8 cellular contexts compared by ENCODE assay signal in genomic region chr1:77218477-77219165, GRCh38. TPM values are rescaled to one million over a fixed set of nuclear protein-coding genes. Genes with fewer than 3 reads are reported as not detected.
A peak's percentile ranks its signal among the peaks of the same experiment; 100 is the strongest.
DNase-seq lines count a peak whose midpoint lies in the region; ATAC-seq, FAIRE-seq and TF ChIP-seq lines count a peak whose summit lies in the region.

No MANE protein-coding gene starts in this region.

- H4K20me1 ChIP-seq in H9 (ENCODE audit: control insufficient read depth, insufficient read depth, insufficient read length) (no peaks in the 10 kb centered on the region), astrocyte (ENCODE audit: insufficient read depth, low read length) (no peaks in the 10 kb centered on the region), keratinocyte (ENCODE audit: control insufficient read depth, extremely low read depth, insufficient read depth, low read length) (no peaks in the 10 kb centered on the region)

- H4K8ac ChIP-seq in H9 (replicated peaks; ENCODE audit: insufficient read length, low read depth, low read length) = no peak overlapping the region

- H3K9me1 ChIP-seq in keratinocyte (ENCODE audit: control insufficient read depth, extremely low read depth, insufficient read depth, low read length) = no peaks in the 10 kb centered on the region

- H3K23me2 ChIP-seq in H9 (ENCODE audit: insufficient read length, low read depth, low read length, poor library complexity, severe bottlenecking) = peaks cover 3% of the 10 kb centered on the region

- ATAC-seq in GM18505 (IDR thresholded peaks at IDR 0.05; ENCODE audit: unreplicated experiment) = peak; percentile 38
- ATAC-seq in stimulated activated naive CD8-positive, alpha-beta T cell treated with anti-CD3 and anti-CD28 coated beads, Interleukin-15, Interleukin-2, amounts not matched to agents 100 U/mL and 50 U/mL, for 24 hours = peak; percentile 32

- no peak for TF ChIP-seq CTCF in H9 (conservative IDR thresholded peaks at IDR 0.05)
- TF ChIP-seq CTCF in astrocyte (IDR thresholded peaks at IDR 0.05; ENCODE audit: insufficient read depth, low read depth, low read length) = no peak
- TF ChIP-seq CTCF in keratinocyte (optimal IDR thresholded peaks at IDR 0.05 in 1 of 3, IDR thresholded peaks at IDR 0.05 in 1 of 3, conservative IDR thresholded peaks at IDR 0.05 in 1 of 3; ENCODE audit: extremely low read depth in 1 of 3, insufficient read depth in 2 of 3, low read length in 3 of 3) = no peak

- H3K79me2 ChIP-seq in H9 (ENCODE audit: insufficient read depth, low read length) = no peaks in the 10 kb centered on the region; the same call in 1 of the 2 replicates
- H3K79me2 ChIP-seq in astrocyte (ENCODE audit: insufficient read depth, low read length) = peaks cover 4% of the 10 kb centered on the region
- H3K79me2 ChIP-seq in keratinocyte (ENCODE audit: control insufficient read depth, insufficient read depth, low read length) = peaks cover 11% of the 10 kb centered on the region

- H2BK120ac ChIP-seq in H9 (ENCODE audit: low read depth, low read length, poor library complexity, severe bottlenecking) = no peak overlapping the region

- H3K9me3 ChIP-seq in H9 (ENCODE audit: control insufficient read depth, low read depth, low read length) (no peaks in the 10 kb centered on the region), astrocyte (ENCODE audit: insufficient read depth, low read depth, low read length) (no peaks in the 10 kb centered on the region), keratinocyte (ENCODE audit: control insufficient read depth, low read depth, low read length) (no peaks in the 10 kb centered on the region)

- no peak overlapping the region for H2AK5ac ChIP-seq in H9 (ENCODE audit: insufficient read length, low read length)

- H3K9ac ChIP-seq in H9 (ENCODE audit: extremely low read depth, insufficient read length, low read length) = peak overlapping the region; percentile 89
- peak overlapping the region; percentile 85 for H3K9ac ChIP-seq in astrocyte (ENCODE audit: low read length)
- peak overlapping the region; percentile 95 for H3K9ac ChIP-seq in keratinocyte (ENCODE audit: control insufficient read depth, extremely low read depth, insufficient read depth, low read length)

- no peak for FAIRE-seq in astrocyte (lab: Jason Lieb, UNC)
- FAIRE-seq in keratinocyte (lab: Jason Lieb, UNC) = no peak

- H3K27me3 Mint-ChIP-seq in H9 (ENCODE audit: low read depth) (no peaks in the 10 kb centered on the region), astrocyte (ENCODE audit: low read depth, unreplicated experiment) (no peaks in the 10 kb centered on the region)

- no CpG with 5 or more reads among the region's 12 CpGs for WGBS in H9 (ENCODE audit: extremely low coverage, insufficient read length, low lambda C conversion rate)

- dilution Hi-C loops in keratinocyte (cut with MboI; ENCODE audit: extremely low pct_ligation_motif_present, low sequenced_read_pairs) = no loop called here

- no peak overlapping the region for H3K14ac ChIP-seq in H9 (ENCODE audit: insufficient read depth, low read length)

- H3K4me3 ChIP-seq in astrocyte (ENCODE audit: insufficient read depth, low read depth, low read length) = peak overlapping the region; percentile 84
- peak overlapping the region; percentile 85 to 100 (median 99) for H3K4me3 ChIP-seq in keratinocyte (ENCODE audit: control insufficient read depth in 2 of 3, extremely low read depth in 1 of 3, insufficient read depth in 2 of 3, low read depth in 1 of 3, low read length in 3 of 3)

- no peak overlapping the region for H2BK12ac ChIP-seq in H9 (ENCODE audit: insufficient read length, low read depth, low read length)

- peak overlapping the region; percentile 82 for H3K4me2 ChIP-seq in H9 (ENCODE audit: insufficient read depth, insufficient read length, low read length)
- peak overlapping the region; percentile 86 for H3K4me2 ChIP-seq in astrocyte (ENCODE audit: low read length)
- peak overlapping the region; percentile 92 for H3K4me2 ChIP-seq in keratinocyte (ENCODE audit: control insufficient read depth, extremely low read depth, insufficient read depth, low read depth, low read length)

- no peak overlapping the region for H3K56ac ChIP-seq in H9 (ENCODE audit: insufficient read length, low read depth, low read length)

- no peak overlapping the region for H3K23ac ChIP-seq in H9 (ENCODE audit: insufficient read length, low read depth, low read length)

- DNase-seq in H9 (no peak), M059J (ENCODE audit: low read depth) (peak; percentile 44), astrocyte (ENCODE audit: low read depth) (peak; percentile 19), keratinocyte (ENCODE audit: low read depth, low spot score) (no peak), CD1c-positive myeloid dendritic cell (ENCODE audit: extremely low spot score) (no peak), T1000 (lab: John Stamatoyannopoulos, UW) (no peak)
- DNase-seq in stimulated activated naive CD8-positive, alpha-beta T cell treated with anti-CD3 and anti-CD28 coated beads, Interleukin-15, Interleukin-2, amounts not matched to agents 100 U/mL and 50 U/mL, for 24 hours = no peak

- H3K27me3 ChIP-seq in H9 (ENCODE audit: insufficient read depth, low read length) (no peaks in the 10 kb centered on the region), astrocyte (ENCODE audit: insufficient read depth, low read length) (no peaks in the 10 kb centered on the region), keratinocyte (ENCODE audit: control insufficient read depth, extremely low read depth, insufficient read depth, low read length) (no peaks in the 10 kb centered on the region)

- H4K91ac ChIP-seq in H9 (ENCODE audit: insufficient read length, low read depth, low read length) = no peak overlapping the region

- H3K18ac ChIP-seq in H9 (ENCODE audit: insufficient read length, low read depth, low read length) = no peak overlapping the region

- H3K9me3 Mint-ChIP-seq in H9 (peaks cover 7 to 8% of the 10 kb centered on the region in 2 experiments; a peak in 2 of 5 replicates), astrocyte (ENCODE audit: unreplicated experiment) (peaks cover 2% of the 10 kb centered on the region)

- no peak overlapping the region for H3T11ph ChIP-seq in H9 (ENCODE audit: low read length)

- H2AFZ ChIP-seq in H9 (ENCODE audit: low read length) (no peak overlapping the region), astrocyte (ENCODE audit: low read depth, low read length) (peak overlapping the region; percentile 95), keratinocyte (ENCODE audit: control insufficient read depth, low read length) (peak overlapping the region; percentile 100)

- no peak overlapping the region for H3K4ac ChIP-seq in H9 (ENCODE audit: low read depth, low read length)

- H3K4me1 Mint-ChIP-seq in H9 (peaks cover 26 to 28% of the 10 kb centered on the region in 2 experiments), astrocyte (ENCODE audit: low read depth, unreplicated experiment) (peaks cover 6% of the 10 kb centered on the region)

- no peak overlapping the region for H2BK15ac ChIP-seq in H9 (ENCODE audit: low read depth, low read length)

- peak overlapping the region; percentile 87 to 98 (median 95) for H3K27ac Mint-ChIP-seq in H9
- peak overlapping the region; percentile 83 for H3K27ac Mint-ChIP-seq in astrocyte (ENCODE audit: unreplicated experiment)

- H3K36me3 Mint-ChIP-seq in H9 (ENCODE audit: insufficient read depth in 1 of 3, low read depth in 3 of 3) (peaks cover 20 to 30% (median 27%) of the 10 kb centered on the region in 3 experiments), astrocyte (ENCODE audit: low read depth, unreplicated experiment) (peaks cover 6% of the 10 kb centered on the region)

- no peaks in the 10 kb centered on the region for H3K79me1 ChIP-seq in H9 (ENCODE audit: insufficient read depth, low read depth, low read length, poor library complexity, severe bottlenecking)

- H3K4me3 Mint-ChIP-seq in H9 = peak overlapping the region; percentile 95
- peak overlapping the region; percentile 97 for H3K4me3 Mint-ChIP-seq in astrocyte (ENCODE audit: unreplicated experiment)

- H4K5ac ChIP-seq in H9 (ENCODE audit: insufficient read length, low read depth, low read length) = no peak overlapping the region

- no peak for TF ChIP-seq POLR2A in GM18505 (IDR thresholded peaks at IDR 0.05; ENCODE audit: borderline replicate concordance, extremely low read depth, insufficient read depth, insufficient read length)

- no peak overlapping the region for H2BK20ac ChIP-seq in H9 (ENCODE audit: low read depth, low read length, poor library complexity, severe bottlenecking)

- no peak overlapping the region for H2BK5ac ChIP-seq in H9 (ENCODE audit: insufficient read length, low read length)

- H3K27ac ChIP-seq in H9 (ENCODE audit: insufficient read length, low read depth, low read length) = no peak overlapping the region
- peak overlapping the region; percentile 66 for H3K27ac ChIP-seq in astrocyte (ENCODE audit: low read depth, low read length)
- peak overlapping the region; percentile 86 for H3K27ac ChIP-seq in keratinocyte (ENCODE audit: control insufficient read depth, insufficient read depth, low read length)

- no peaks in the 10 kb centered on the region for H3K36me3 ChIP-seq in astrocyte (ENCODE audit: insufficient read depth, low read length)
- peaks cover 0 to 3% of the 10 kb centered on the region in 2 experiments for H3K36me3 ChIP-seq in keratinocyte (ENCODE audit: control insufficient read depth in 2 of 2, extremely low read depth in 1 of 2, insufficient read depth in 2 of 2, low read length in 2 of 2)

- H3K4me1 ChIP-seq in H9 (ENCODE audit: insufficient read depth, low read length) = no peaks in the 10 kb centered on the region; the same call in 1 of the 2 replicates
- peaks cover 2% of the 10 kb centered on the region for H3K4me1 ChIP-seq in astrocyte (ENCODE audit: insufficient read depth, low read length)
- peaks cover 12% of the 10 kb centered on the region for H3K4me1 ChIP-seq in keratinocyte (ENCODE audit: control insufficient read depth, extremely low read depth, insufficient read depth, low read length)

RNA-seq across cellular contexts. Expression of gene PIGK, which starts 0.6 kb away (rescaled TPM):
- 20.1 and 22.1 TPM in 2 replicates for total RNA-seq in H9 (2021)
- 63.3 and 82.7 TPM in 2 replicates for total RNA-seq in M059J (2014; rRNA removed; shearing (Covaris generic))
- total RNA-seq in astrocyte = 26.9 and 28.6 TPM in 2 replicates
- polyA plus RNA-seq in keratinocyte = 13.7 to 29.4 TPM (median 16.7 TPM) in 3 replicates
- 36.0 TPM for polyA plus RNA-seq in keratinocyte (2011; ENCODE audit: low read depth)
- 6.9 and 16.8 TPM in 2 replicates for polyA plus RNA-seq in keratinocyte (2011; cell fraction: cytosol; rRNA removed)
- polyA plus RNA-seq in keratinocyte (2011; cell fraction: nucleus; rRNA removed) = 20.2 and 30.7 TPM in 2 replicates
- polyA plus RNA-seq in keratinocyte (2012; ENCODE audit: low replicate concordance) = 10.5 and 15.4 TPM in 2 replicates
- polyA minus RNA-seq in keratinocyte = 3.6 to 16.9 TPM (median 11.6 TPM) in 3 replicates
- polyA minus RNA-seq in keratinocyte (2011; cell fraction: cytosol; rRNA and poly(A)+ RNA removed) = 17.8 TPM
- polyA minus RNA-seq in keratinocyte (2011; cell fraction: nucleus; rRNA and poly(A)+ RNA removed) = 13.2 and 25.5 TPM in 2 replicates

Comparison
In these comparisons a context has a peak if more than half of its experiments do, and no peak if none do; other contexts are left out.
1. DNase-seq: peak in M059J (single experiment) and astrocyte (single experiment); none in H9 (single experiment), keratinocyte (single experiment), stimulated activated naive CD8-positive, alpha-beta T cell treated with anti-CD3 and anti-CD28 coated beads, Interleukin-15, Interleukin-2, amounts not matched to agents 100 U/mL and 50 U/mL, for 24 hours (single experiment), CD1c-positive myeloid dendritic cell (single experiment) and T1000 (single experiment).
2. Peak in every context shown above with its lines, with median percentiles within 50 percentile points of each other: H3K4me2 ChIP-seq and H3K9ac ChIP-seq.